ENCODE assay signal across 21 cellular contexts in genomic region chr15:41486286-41486685, GRCh38. TPM values are rescaled to one million over a fixed set of nuclear protein-coding genes. Genes with fewer than 3 reads are reported as not detected.
"Had no signal": no experiment of that assay in that cellular context is flagged by ENCODE, and none has a peak within 500 bp of the region (broad histone marks: within the 10 kb centered on the region; RNA-seq: fewer than 3 reads in every experiment).

No MANE protein-coding gene starts in this region.

- H3K9me3 ChIP-seq: MG63 had no signal

- H3K27me3 ChIP-seq: MG63 had no signal

- H3K27ac ChIP-seq: HL-60 had no signal

- DNase-seq: Karpas-422, KG1, MG63, NCI-H1092, NCI-H1105 treated with DMSO at 0.1 percent for 48 hours, NCI-H1417 treated with DMSO at 0.1 percent for 48 hours, NCI-H146, NCI-H1694 treated with DMSO at 0.1 percent for 48 hours, NCI-H1930, NCI-H2081, NCI-H2107, NCI-H2227 treated with DMSO at 0.1 percent for 48 hours, NCI-H524, NCI-H526 treated with DMSO at 0.1 percent for 48 hours, NCI-H774, RPMI8226, SHP77 had no signal

- FAIRE-seq: HTR-8/SVneo, RCC 7860 had no signal

- H3K4me3 ChIP-seq: MG63 had no signal

RNA-seq across cellular contexts. Expression of gene LTK, which starts 27.3 kb away (rescaled TPM):
- total RNA-seq: SK-MEL-5 had no signal
